Comparison of ENCODE assay signal across 9 cellular contexts in genomic region chr4:17781831-17782287, GRCh38. TPM values are rescaled to one million over a fixed set of nuclear protein-coding genes. Genes with fewer than 3 reads are reported as not detected.
DNase-seq lines count a peak whose midpoint lies in the region; ATAC-seq lines count a peak whose summit lies in the region.
"Had no signal": no experiment of that assay in that cellular context is flagged by ENCODE, and none has a peak within 500 bp of the region (broad histone marks: within the 10 kb centered on the region; RNA-seq: fewer than 3 reads in every experiment).

No MANE protein-coding gene starts in this region.

- peaks cover 37% of the 10 kb centered on the region for H3K27me3 Mint-ChIP-seq in stimulated activated naive CD8-positive, alpha-beta T cell treated with anti-CD3 and anti-CD28 coated beads, Interleukin-15, Interleukin-2, amounts not matched to agents 100 ng/mL and 50 ng/mL, for 24 hours
- H3K27me3 Mint-ChIP-seq in effector memory CD8-positive, alpha-beta T cell: peaks cover 33 to 37% of the 10 kb centered on the region in 2 donors
- peaks cover 28 to 59% (median 34%) of the 10 kb centered on the region in 5 donors for H3K27me3 Mint-ChIP-seq in naive thymus-derived CD8-positive, alpha-beta T cell

- POLR2A ChIA-PET in naive thymus-derived CD8-positive, alpha-beta T cell (lab: Charles Lee): no interaction called here

- no peaks in the 10 kb centered on the region for H3K9me3 Mint-ChIP-seq in stimulated activated naive CD8-positive, alpha-beta T cell treated with anti-CD3 and anti-CD28 coated beads, Interleukin-15, Interleukin-2, amounts not matched to agents 100 ng/mL and 50 ng/mL, for 24 hours
- H3K9me3 Mint-ChIP-seq in effector memory CD8-positive, alpha-beta T cell: no peaks in the 10 kb centered on the region
- H3K9me3 Mint-ChIP-seq in naive thymus-derived CD8-positive, alpha-beta T cell: no peaks in the 10 kb centered on the region

- peaks cover 23% of the 10 kb centered on the region for H3K4me1 Mint-ChIP-seq in stimulated activated naive CD8-positive, alpha-beta T cell treated with anti-CD3 and anti-CD28 coated beads, Interleukin-15, Interleukin-2, amounts not matched to agents 100 ng/mL and 50 ng/mL, for 24 hours (ENCODE audit: low read depth)
- H3K4me1 Mint-ChIP-seq in effector memory CD8-positive, alpha-beta T cell (ENCODE audit: low read depth in 2 of 2): peaks cover 13 to 16% of the 10 kb centered on the region in 2 donors
- peaks cover 13 to 30% (median 26%) of the 10 kb centered on the region in 4 donors for H3K4me1 Mint-ChIP-seq in naive thymus-derived CD8-positive, alpha-beta T cell

- H3K36me3 Mint-ChIP-seq in stimulated activated naive CD8-positive, alpha-beta T cell treated with anti-CD3 and anti-CD28 coated beads, Interleukin-15, Interleukin-2, amounts not matched to agents 100 ng/mL and 50 ng/mL, for 24 hours (ENCODE audit: low read depth): no peaks in the 10 kb centered on the region
- no peaks in the 10 kb centered on the region for H3K36me3 Mint-ChIP-seq in effector memory CD8-positive, alpha-beta T cell (ENCODE audit: insufficient read depth)
- H3K36me3 Mint-ChIP-seq in naive thymus-derived CD8-positive, alpha-beta T cell: peaks cover 3 to 7% (median 5%) of the 10 kb centered on the region in 3 donors

- H3K27ac Mint-ChIP-seq in stimulated activated naive CD8-positive, alpha-beta T cell treated with anti-CD3 and anti-CD28 coated beads, Interleukin-15, Interleukin-2, amounts not matched to agents 100 ng/mL and 50 ng/mL, for 24 hours: no peak overlapping the region
- no peak overlapping the region for H3K27ac Mint-ChIP-seq in effector memory CD8-positive, alpha-beta T cell
- no peak overlapping the region for H3K27ac Mint-ChIP-seq in naive thymus-derived CD8-positive, alpha-beta T cell

- peak overlapping the region; percentile 61 for H3K4me3 Mint-ChIP-seq in stimulated activated naive CD8-positive, alpha-beta T cell treated with anti-CD3 and anti-CD28 coated beads, Interleukin-15, Interleukin-2, amounts not matched to agents 100 ng/mL and 50 ng/mL, for 24 hours
- peak overlapping the region; percentile 3 to 16 for H3K4me3 Mint-ChIP-seq in effector memory CD8-positive, alpha-beta T cell
- peak overlapping the region in 9 of 10 donors; percentile 1 to 75 (median 27) for H3K4me3 Mint-ChIP-seq in naive thymus-derived CD8-positive, alpha-beta T cell

- no peak for DNase-seq in stimulated activated naive CD8-positive, alpha-beta T cell treated with anti-CD3 and anti-CD28 coated beads, Interleukin-15, Interleukin-2, amounts not matched to agents 100 U/mL and 50 U/mL, for 24 hours
- no peak for DNase-seq in effector memory CD8-positive, alpha-beta T cell
- no peak for DNase-seq in naive thymus-derived CD8-positive, alpha-beta T cell
- DNase-seq in NCI-H146 (lab: John Stamatoyannopoulos, UW) (no peak), A172 (ENCODE audit: low spot score) (no peak)
- DNase-seq: DND-41 had no signal

- no peak for ATAC-seq in stimulated activated naive CD8-positive, alpha-beta T cell treated with anti-CD3 and anti-CD28 coated beads, Interleukin-15, Interleukin-2, amounts not matched to agents 100 U/mL and 50 U/mL, for 24 hours
- no peak for ATAC-seq in effector memory CD8-positive, alpha-beta T cell (replicated peaks)
- ATAC-seq in naive thymus-derived CD8-positive, alpha-beta T cell: no peak
- ATAC-seq in GM21360 (IDR thresholded peaks at IDR 0.05; ENCODE audit: unreplicated experiment) (no peak), GM21619 (IDR thresholded peaks at IDR 0.05; ENCODE audit: unreplicated experiment) (no peak)

RNA-seq across cellular contexts. Expression of gene FAM184B, which starts 0.4 kb away (rescaled TPM):
- total RNA-seq in naive thymus-derived CD8-positive, alpha-beta T cell: not detected
- under 1 TPM in 2 of 3 donors, not detected in 1; 0.03 to 0.13 TPM for polyA plus RNA-seq in naive thymus-derived CD8-positive, alpha-beta T cell
- not detected in 2 replicates for total RNA-seq in A172 (2014; rRNA removed; shearing (Covaris generic))

RNA-seq across cellular contexts. Expression of gene DCAF16, which starts 28.7 kb away (rescaled TPM):
- total RNA-seq in naive thymus-derived CD8-positive, alpha-beta T cell: 10 to 100 TPM; 74.0 to 74.3 TPM
- 10 to 100 TPM; 18.4 to 23.1 (median 21.2) TPM for polyA plus RNA-seq in naive thymus-derived CD8-positive, alpha-beta T cell
- total RNA-seq in A172 (2014; rRNA removed; shearing (Covaris generic)): 26.8 and 32.1 TPM in 2 replicates

RNA-seq across cellular contexts. Expression of gene NCAPG, which starts 28.9 kb away (rescaled TPM):
- total RNA-seq in naive thymus-derived CD8-positive, alpha-beta T cell: under 1 TPM; 0.38 to 0.81 TPM
- polyA plus RNA-seq in naive thymus-derived CD8-positive, alpha-beta T cell: under 1 TPM in 1 of 3 donors, not detected in 2; 0.24 TPM
- total RNA-seq in A172 (2014; rRNA removed; shearing (Covaris generic)): 77.7 and 98.5 TPM in 2 replicates

Comparison
In these comparisons a context has a peak if more than half of its experiments do, and no peak if none do; other contexts are left out.
1. H3K4me3 Mint-ChIP-seq: peak in every context shown above with its lines; median percentile 61 in stimulated activated naive CD8-positive, alpha-beta T cell treated with anti-CD3 and anti-CD28 coated beads, Interleukin-15, Interleukin-2, amounts not matched to agents 100 ng/mL and 50 ng/mL, for 24 hours; 27 in naive thymus-derived CD8-positive, alpha-beta T cell; 10 in effector memory CD8-positive, alpha-beta T cell.
2. RNA of gene NCAPG, which starts 28.9 kb away (total RNA-seq): 77.7 to 98.5 TPM in A172; 0.38 to 0.81 TPM in naive thymus-derived CD8-positive, alpha-beta T cell; every median in the first group is over 10 times any median in the second.